In genomic region chr2:237830522-237830921, GRCh38 we compare ENCODE assay signal across 33 cellular contexts.
"Had no signal": no experiment of that assay in that cellular context is flagged by ENCODE, and none has a peak within 500 bp of the region (broad histone marks: within the 10 kb centered on the region; RNA-seq: fewer than 3 reads in every experiment).

No MANE protein-coding gene starts in this region.

- H3K27ac Mint-ChIP-seq: activated CD4-positive, alpha-beta memory T cell treated with anti-CD3 and anti-CD28 coated beads for 36 hours; activated CD4-positive, alpha-beta T cell treated with anti-CD3 and anti-CD28 coated beads for 36 hours; activated CD4-positive, alpha-beta T cell treated with anti-CD3 and anti-CD28 coated beads, Interleukin-2, amount 10 ng/mL, durations not matched to agents 24 days and 14 days; activated CD8-positive, alpha-beta memory T cell treated with anti-CD3 and anti-CD28 coated beads, Interleukin-2, amount 10 ng/mL, durations not matched to agents 7 days and 5 days; activated CD8-positive, alpha-beta T cell treated with anti-CD3 and anti-CD28 coated beads, Interleukin-2, amount 10 ng/mL, durations not matched to agents 7 days and 5 days; activated naive CD4-positive, alpha-beta T cell treated with anti-CD3 and anti-CD28 coated beads for 36 hours; activated naive CD8-positive, alpha-beta T cell treated with anti-CD3 and anti-CD28 coated beads for 36 hours; activated naive CD8-positive, alpha-beta T cell treated with anti-CD3 and anti-CD28 coated beads, Interleukin-2, amount 50 U/mL, for 24 hours; activated T-helper 1 cell treated with anti-CD3 and anti-CD28 coated beads, Interleukin-12 subunit alpha, Interleukin-12 subunit beta, Interleukin-2, Interleukin-4 antibody, amounts not matched to agents 30 ng/mL and 10 ng/mL and 1 ng/mL, durations not matched to agents 14 hours and 24 hours and 36 hours; activated T-helper 2 cell treated with anti-CD3 and anti-CD28 coated beads, Interferon-gamma antibody, Interleukin-2, Interleukin-4, amounts not matched to agents 10 μg/mL and 5 μg/mL and 100 μg/mL, durations not matched to agents 14 hours and 24 hours and 36 hours; effector memory CD8-positive, alpha-beta T cell had no signal

- H3K4me3 ChIP-seq: adrenal gland, body of pancreas, esophagus muscularis mucosa, gastrocnemius medialis had no signal

- H3K9me3 Mint-ChIP-seq: activated CD4-positive, alpha-beta memory T cell treated with anti-CD3 and anti-CD28 coated beads for 36 hours; activated CD4-positive, alpha-beta T cell treated with anti-CD3 and anti-CD28 coated beads, Interleukin-2, amount 10 ng/mL, durations not matched to agents 24 days and 14 days; activated naive CD4-positive, alpha-beta T cell treated with anti-CD3 and anti-CD28 coated beads for 36 hours; activated naive CD4-positive, alpha-beta T cell treated with anti-CD3 and anti-CD28 coated beads, Interleukin-2, amount 50 U/mL, for 24 hours; activated naive CD8-positive, alpha-beta T cell treated with anti-CD3 and anti-CD28 coated beads for 36 hours; activated naive CD8-positive, alpha-beta T cell treated with anti-CD3 and anti-CD28 coated beads, Interleukin-2, amount 50 U/mL, for 24 hours; activated T-helper 1 cell treated with anti-CD3 and anti-CD28 coated beads, Interleukin-12 subunit alpha, Interleukin-12 subunit beta, Interleukin-2, Interleukin-4 antibody, amounts not matched to agents 30 ng/mL and 10 ng/mL and 1 ng/mL, durations not matched to agents 14 hours and 24 hours and 36 hours; activated T-helper 2 cell treated with anti-CD3 and anti-CD28 coated beads, Interferon-gamma antibody, Interleukin-2, Interleukin-4, amounts not matched to agents 10 μg/mL and 5 μg/mL and 100 μg/mL, durations not matched to agents 14 hours and 24 hours and 36 hours; effector memory CD8-positive, alpha-beta T cell had no signal

- H3K27me3 ChIP-seq: adrenal gland, body of pancreas, esophagus muscularis mucosa, foreskin keratinocyte, gastrocnemius medialis had no signal

- H3K4me1 Mint-ChIP-seq: activated CD8-positive, alpha-beta memory T cell treated with anti-CD3 and anti-CD28 coated beads, Interleukin-2, amount 10 ng/mL, durations not matched to agents 7 days and 5 days; activated naive CD4-positive, alpha-beta T cell treated with anti-CD3 and anti-CD28 coated beads, Interleukin-2, amount 50 U/mL, for 24 hours; activated naive CD8-positive, alpha-beta T cell treated with anti-CD3 and anti-CD28 coated beads for 36 hours; activated naive CD8-positive, alpha-beta T cell treated with anti-CD3 and anti-CD28 coated beads, Interleukin-2, amount 50 U/mL, for 24 hours had no signal

- H3K9me3 ChIP-seq: adrenal gland, body of pancreas, esophagus muscularis mucosa, gastrocnemius medialis had no signal

- ATAC-seq: activated CD4-positive, alpha-beta T cell treated with anti-CD3 and anti-CD28 coated beads for 36 hours; activated CD8-positive, alpha-beta memory T cell treated with anti-CD3 and anti-CD28 coated beads, Interleukin-2, amount 10 ng/mL, durations not matched to agents 7 days and 5 days; activated CD8-positive, alpha-beta T cell treated with anti-CD3 and anti-CD28 coated beads, Interleukin-2, amount 10 ng/mL, durations not matched to agents 7 days and 5 days; activated naive CD8-positive, alpha-beta T cell treated with anti-CD3 and anti-CD28 coated beads, Interleukin-2, amount 50 U/mL, for 24 hours; body of pancreas; effector memory CD8-positive, alpha-beta T cell; foreskin keratinocyte; gastrocnemius medialis had no signal

- FAIRE-seq: colon had no signal

- H3K27me3 Mint-ChIP-seq: activated CD4-positive, alpha-beta memory T cell treated with anti-CD3 and anti-CD28 coated beads for 36 hours; activated CD4-positive, alpha-beta T cell treated with anti-CD3 and anti-CD28 coated beads for 36 hours; activated CD8-positive, alpha-beta memory T cell treated with anti-CD3 and anti-CD28 coated beads, Interleukin-2, amount 10 ng/mL, durations not matched to agents 7 days and 5 days; activated naive CD8-positive, alpha-beta T cell treated with anti-CD3 and anti-CD28 coated beads for 36 hours; activated naive CD8-positive, alpha-beta T cell treated with anti-CD3 and anti-CD28 coated beads, Interleukin-2, amount 50 U/mL, for 24 hours; effector memory CD8-positive, alpha-beta T cell had no signal

- H3K36me3 Mint-ChIP-seq: activated CD4-positive, alpha-beta memory T cell treated with anti-CD3 and anti-CD28 coated beads for 36 hours; activated CD8-positive, alpha-beta memory T cell treated with anti-CD3 and anti-CD28 coated beads, Interleukin-2, amount 10 ng/mL, durations not matched to agents 7 days and 5 days; activated naive CD8-positive, alpha-beta T cell treated with anti-CD3 and anti-CD28 coated beads for 36 hours had no signal

- H3K36me3 ChIP-seq: adrenal gland, esophagus muscularis mucosa, gastrocnemius medialis had no signal

- DNase-seq: activated CD4-positive, alpha-beta memory T cell treated with anti-CD3 and anti-CD28 coated beads for 36 hours; activated CD4-positive, alpha-beta T cell treated with anti-CD3 and anti-CD28 coated beads for 36 hours; activated CD4-positive, alpha-beta T cell treated with anti-CD3 and anti-CD28 coated beads, Interleukin-2, amount 10 ng/mL, durations not matched to agents 24 days and 14 days; activated CD4-positive, CD25-positive, alpha-beta regulatory T cell; activated CD4-positive, CD25-positive, alpha-beta regulatory T cell treated with anti-CD3 and anti-CD28 coated beads, Interleukin-2, amount 50 U/mL, for 72 hours; activated CD8-positive, alpha-beta memory T cell treated with anti-CD3 and anti-CD28 coated beads, Interleukin-2, amount 10 ng/mL, durations not matched to agents 7 days and 5 days; activated CD8-positive, alpha-beta memory T cell treated with anti-CD3 and anti-CD28 coated beads, Interleukin-2, amount 50 U/mL, for 4 hours; activated CD8-positive, alpha-beta T cell treated with anti-CD3 and anti-CD28 coated beads, Interleukin-2, amount 10 ng/mL, durations not matched to agents 7 days and 5 days; activated effector memory CD4-positive, alpha-beta T cell treated with anti-CD3 and anti-CD28 coated beads, Interleukin-2, amount 50 U/mL, for 16 hours; activated naive CD4-positive, alpha-beta T cell treated with anti-CD3 and anti-CD28 coated beads for 36 hours; activated naive CD8-positive, alpha-beta T cell treated with anti-CD3 and anti-CD28 coated beads for 36 hours; activated naive CD8-positive, alpha-beta T cell treated with anti-CD3 and anti-CD28 coated beads, Interleukin-2, amount 50 U/mL, for 24 hours; activated T-cell treated with anti-CD3 and anti-CD28 coated beads, Interleukin-2, amount 50 U/mL, for 1 hour; activated T-cell treated with anti-CD3 and anti-CD28 coated beads, Interleukin-2, amount 50 U/mL, for 48 hours; adrenal gland; amygdala; aorta; body of pancreas; caudate nucleus; cortex of kidney; dermis blood vessel endothelial cell; effector CD4-positive, alpha-beta T cell; effector memory CD8-positive, alpha-beta T cell; erythroblast; foreskin keratinocyte; gastrocnemius medialis; glutamatergic neuron; T-helper 2 cell had no signal

- H3K4me1 ChIP-seq: adrenal gland, esophagus muscularis mucosa, foreskin keratinocyte, gastrocnemius medialis had no signal

- H3K27ac ChIP-seq: adrenal gland, body of pancreas, esophagus muscularis mucosa, foreskin keratinocyte, gastrocnemius medialis had no signal

- H3K4me3 Mint-ChIP-seq: activated CD4-positive, alpha-beta memory T cell treated with anti-CD3 and anti-CD28 coated beads for 36 hours; activated CD4-positive, alpha-beta T cell treated with anti-CD3 and anti-CD28 coated beads for 36 hours; activated CD4-positive, alpha-beta T cell treated with anti-CD3 and anti-CD28 coated beads, Interleukin-2, amount 10 ng/mL, durations not matched to agents 24 days and 14 days; activated CD8-positive, alpha-beta memory T cell treated with anti-CD3 and anti-CD28 coated beads, Interleukin-2, amount 10 ng/mL, durations not matched to agents 7 days and 5 days; activated CD8-positive, alpha-beta T cell treated with anti-CD3 and anti-CD28 coated beads, Interleukin-2, amount 10 ng/mL, durations not matched to agents 7 days and 5 days; activated naive CD4-positive, alpha-beta T cell treated with anti-CD3 and anti-CD28 coated beads for 36 hours; activated naive CD4-positive, alpha-beta T cell treated with anti-CD3 and anti-CD28 coated beads, Interleukin-2, amount 50 U/mL, for 24 hours; activated naive CD8-positive, alpha-beta T cell treated with anti-CD3 and anti-CD28 coated beads for 36 hours; activated naive CD8-positive, alpha-beta T cell treated with anti-CD3 and anti-CD28 coated beads, Interleukin-2, amount 50 U/mL, for 24 hours; activated T-helper 1 cell treated with anti-CD3 and anti-CD28 coated beads, Interleukin-12 subunit alpha, Interleukin-12 subunit beta, Interleukin-2, Interleukin-4 antibody, amounts not matched to agents 30 ng/mL and 10 ng/mL and 1 ng/mL, durations not matched to agents 14 hours and 24 hours and 36 hours; effector memory CD8-positive, alpha-beta T cell had no signal
